ENCODE assay signal across 22 cellular contexts in genomic region chr2:196504788-196505187, GRCh38.
DNase-seq lines count a peak whose midpoint lies in the region; ATAC-seq and TF ChIP-seq lines count a peak whose summit lies in the region.
"Had no signal": no experiment of that assay in that cellular context is flagged by ENCODE, and none has a peak within 500 bp of the region (broad histone marks: within the 10 kb centered on the region; RNA-seq: fewer than 3 reads in every experiment).

No MANE protein-coding gene starts in this region.

- ATAC-seq in GM18502 (IDR thresholded peaks at IDR 0.05; ENCODE audit: poor library complexity, unreplicated experiment) = peak; percentile 77
- ATAC-seq in GM19351 (IDR thresholded peaks at IDR 0.05; ENCODE audit: unreplicated experiment) = peak; percentile 94
- peak; percentile 85 for ATAC-seq in HG02870 (IDR thresholded peaks at IDR 0.05; ENCODE audit: unreplicated experiment)
- ATAC-seq in left lobe of liver = no peak
- ATAC-seq: activated CD4-positive, CD25-positive, alpha-beta regulatory T cell treated with anti-CD3 and anti-CD28 coated beads, Interleukin-2, amount 50 U/mL, for 24 hours; activated CD8-positive, alpha-beta T cell treated with anti-CD3 and anti-CD28 coated beads, Interleukin-2, amount 10 ng/mL, durations not matched to agents 7 days and 5 days; GM23338; T-cell had no signal

- no peak overlapping the region for H3K9ac ChIP-seq in KMS-11

- no peaks in the 10 kb centered on the region for H4K20me1 ChIP-seq in KMS-11 (ENCODE audit: insufficient read depth)

- H3K4me3 ChIP-seq in KMS-11 (IDR thresholded peaks at IDR 0.05; ENCODE audit: insufficient read depth, low read depth, low read length) (no peak overlapping the region), brain microvascular endothelial cell (ENCODE audit: low read depth, low read length) (no peak overlapping the region)
- H3K4me3 ChIP-seq: coronary artery, GM23338 had no signal

- peak overlapping the region; percentile 78 for H3K4me2 ChIP-seq in KMS-11
- H3K4me2 ChIP-seq: GM23338 had no signal

- no peak for DNase-seq in brain microvascular endothelial cell
- DNase-seq in RPMI8226 = no peak
- DNase-seq in left lobe of liver (ENCODE audit: low spot score) = no peak
- DNase-seq: activated CD8-positive, alpha-beta T cell treated with anti-CD3 and anti-CD28 coated beads, Interleukin-2, amount 10 ng/mL, durations not matched to agents 7 days and 5 days; C1 segment of cervical spinal cord; endodermal cell; NCI-H1092 treated with DMSO at 0.1 percent for 48 hours; NCI-H2029; NCI-H2227 treated with DMSO at 0.1 percent for 48 hours; NCI-H748 treated with DMSO at 0.1 percent for 48 hours; SHP77; stimulated activated CD4-positive, alpha-beta T cell treated with anti-CD3 and anti-CD28 coated beads, Interleukin-1b, Interleukin-23, amount 100 ng/mL, for 48 hours; substantia nigra; T-cell had no signal

- H3K27ac ChIP-seq in KMS-11 (peak overlapping the region; percentile 14; the same call in 1 of the 2 replicates), brain microvascular endothelial cell (no peak overlapping the region)
- H3K27ac ChIP-seq: coronary artery, HL-60 had no signal

- H3K4me1 ChIP-seq in KMS-11 (ENCODE audit: low read depth, poor library complexity, severe bottlenecking) = peaks cover 41% of the 10 kb centered on the region

- no peak for TF ChIP-seq CTCF in KMS-11 (conservative IDR thresholded peaks at IDR 0.05; ENCODE audit: low read depth, low read length)
- no peak for TF ChIP-seq CTCF in brain microvascular endothelial cell (IDR thresholded peaks at IDR 0.05; ENCODE audit: low read depth, low read length, missing control alignments)

- H3K27me3 ChIP-seq in KMS-11 (ENCODE audit: insufficient read depth, low read depth) = no peaks in the 10 kb centered on the region
- H3K27me3 ChIP-seq in brain microvascular endothelial cell (replicated peaks) = no peaks in the 10 kb centered on the region

- in situ Hi-C loops in brain microvascular endothelial cell (cut with HindIII; ENCODE audit: low pct_ligation_motif_present, low sequenced_read_pairs) = no loop called here

- no peaks in the 10 kb centered on the region for H3K36me3 ChIP-seq in KMS-11 (ENCODE audit: insufficient read depth)
- H3K36me3 ChIP-seq in brain microvascular endothelial cell (replicated peaks) = no peaks in the 10 kb centered on the region

- H2AFZ ChIP-seq in KMS-11 (ENCODE audit: low read depth) = peak overlapping the region; percentile 15; the same call in 1 of the 2 replicates
- H2AFZ ChIP-seq: GM23338 had no signal

- no peaks in the 10 kb centered on the region for H3K79me2 ChIP-seq in KMS-11 (ENCODE audit: insufficient read depth, low read depth)
